ENCODE assay signal across 2 cellular contexts in the genomic region with DNA sequence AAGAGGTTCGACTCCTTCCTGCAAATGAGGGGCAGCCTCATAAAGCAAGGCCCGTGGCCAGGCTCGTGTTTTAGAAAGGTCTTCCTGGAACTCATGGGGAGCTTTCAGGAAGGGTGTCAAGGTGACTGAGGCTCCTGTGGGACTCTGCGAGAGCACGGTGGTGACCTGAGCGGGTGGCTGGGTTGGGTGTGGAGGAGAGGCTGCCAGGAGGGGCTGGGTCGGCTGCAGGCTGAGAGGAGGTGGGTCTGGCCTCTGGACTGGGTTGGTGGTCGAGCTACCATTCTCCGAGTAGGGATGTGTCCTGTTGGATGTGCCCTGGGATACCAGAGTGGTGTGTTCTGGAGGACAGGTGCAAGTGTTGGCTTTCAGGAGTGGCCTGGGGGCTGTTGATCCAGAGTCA.
TF ChIP-seq lines count a peak whose summit lies in the region.

No MANE protein-coding gene starts in this region.

TF ChIP-seq in IMR-90, 13 proteins besides CTCF, POLR2A, EP300 and RAD21:
- TF ChIP-seq MXI1 (IDR thresholded peaks at IDR 0.05; ENCODE audit: borderline replicate concordance, low read depth, low read length): no peak
- TF ChIP-seq MAZ (IDR thresholded peaks at IDR 0.05; ENCODE audit: borderline replicate concordance, low read depth, low read length): no peak

TF ChIP-seq in GM12878, 131 proteins besides CTCF, POLR2A, EP300 and RAD21:
- TF ChIP-seq EED (IDR thresholded peaks at IDR 0.05; ENCODE audit: low read depth): no peak
- TF ChIP-seq SUPT20H (IDR thresholded peaks at IDR 0.05; ENCODE audit: borderline replicate concordance, control insufficient read depth, low read depth, low read length): no peak
- TF ChIP-seq HDAC2 (IDR thresholded peaks at IDR 0.05): no peak
- TF ChIP-seq TCF3 (IDR thresholded peaks at IDR 0.05; ENCODE audit: borderline replicate concordance, insufficient read depth, low read depth, low read length): no peak
- no peak for TF ChIP-seq TCF7 (IDR thresholded peaks at IDR 0.05; ENCODE audit: borderline replicate concordance)
- TF ChIP-seq FOXK2 (IDR thresholded peaks at IDR 0.05): no peak
- TF ChIP-seq RFX5 (IDR thresholded peaks at IDR 0.05; ENCODE audit: low read depth, low read length): no peak
- no peak for TF ChIP-seq EGR1 (IDR thresholded peaks at IDR 0.05; ENCODE audit: borderline replicate concordance in 1 of 2, low read depth in 2 of 2, low read length in 2 of 2)
- TF ChIP-seq, protein P1, sequence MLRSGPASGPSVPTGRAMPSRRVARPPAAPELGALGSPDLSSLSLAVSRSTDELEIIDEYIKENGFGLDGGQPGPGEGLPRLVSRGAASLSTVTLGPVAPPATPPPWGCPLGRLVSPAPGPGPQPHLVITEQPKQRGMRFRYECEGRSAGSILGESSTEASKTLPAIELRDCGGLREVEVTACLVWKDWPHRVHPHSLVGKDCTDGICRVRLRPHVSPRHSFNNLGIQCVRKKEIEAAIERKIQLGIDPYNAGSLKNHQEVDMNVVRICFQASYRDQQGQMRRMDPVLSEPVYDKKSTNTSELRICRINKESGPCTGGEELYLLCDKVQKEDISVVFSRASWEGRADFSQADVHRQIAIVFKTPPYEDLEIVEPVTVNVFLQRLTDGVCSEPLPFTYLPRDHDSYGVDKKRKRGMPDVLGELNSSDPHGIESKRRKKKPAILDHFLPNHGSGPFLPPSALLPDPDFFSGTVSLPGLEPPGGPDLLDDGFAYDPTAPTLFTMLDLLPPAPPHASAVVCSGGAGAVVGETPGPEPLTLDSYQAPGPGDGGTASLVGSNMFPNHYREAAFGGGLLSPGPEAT (IDR thresholded peaks at IDR 0.05; ENCODE audit: low read depth): no peak
- no peak for TF ChIP-seq IKZF1 (conservative IDR thresholded peaks at IDR 0.05)
- TF ChIP-seq CHD2 (IDR thresholded peaks at IDR 0.05; ENCODE audit: borderline replicate concordance, low read depth, low read length): no peak
- no peak for TF ChIP-seq RELA (IDR thresholded peaks at IDR 0.05; ENCODE audit: borderline replicate concordance, partially characterized antibody)
- no peak for TF ChIP-seq ETV6 (conservative IDR thresholded peaks at IDR 0.05 in 1 of 2, IDR thresholded peaks at IDR 0.05 in 1 of 2; ENCODE audit: borderline replicate concordance in 1 of 2, low read depth in 1 of 2)
TF ChIP-seq in GM12878: peak in this region for 0.
